ENCODE assay signal across 1 cellular context in the genomic region with DNA sequence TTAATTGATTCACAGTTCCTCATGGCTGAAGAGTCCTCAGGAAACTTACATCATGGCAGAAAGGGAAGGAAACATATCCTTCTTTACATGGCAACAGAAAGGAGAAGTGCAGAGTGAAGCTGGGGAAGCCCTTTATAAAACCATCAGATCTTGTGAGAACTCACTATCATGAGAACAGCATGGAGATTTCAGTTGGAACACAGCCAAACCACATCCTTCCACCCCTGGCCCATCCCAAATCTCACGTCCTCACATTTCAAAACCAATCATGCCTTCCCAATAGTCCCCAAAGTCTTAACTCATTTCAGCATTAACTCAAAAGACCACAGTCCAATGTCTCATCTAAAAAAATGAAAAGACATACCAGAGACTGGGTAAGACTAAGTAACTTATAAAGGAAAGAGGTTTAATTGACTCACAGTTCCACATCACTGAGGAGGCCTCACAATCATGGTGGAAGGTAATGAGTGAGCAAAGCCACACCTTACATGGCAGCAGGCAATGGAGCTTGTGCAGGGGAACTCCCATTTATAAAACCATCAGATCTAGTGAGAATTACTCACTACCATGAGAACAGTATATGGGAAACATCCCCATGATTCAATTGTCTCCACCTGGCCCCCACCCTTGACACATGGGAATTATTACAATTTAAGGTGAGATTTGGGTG.
TF ChIP-seq lines count a peak whose summit lies in the region.

No MANE protein-coding gene starts in this region.

TF ChIP-seq in WTC11, 78 proteins besides CTCF, POLR2A, EP300 and RAD21 (continued from another document):
- no peak for TF ChIP-seq ARID4B (CRISPR knock-in tag; IDR thresholded peaks at IDR 0.05; ENCODE audit: borderline replicate concordance)
- TF ChIP-seq TP53 (CRISPR knock-in tag; IDR thresholded peaks at IDR 0.05): no peak
- TF ChIP-seq, protein P1, sequence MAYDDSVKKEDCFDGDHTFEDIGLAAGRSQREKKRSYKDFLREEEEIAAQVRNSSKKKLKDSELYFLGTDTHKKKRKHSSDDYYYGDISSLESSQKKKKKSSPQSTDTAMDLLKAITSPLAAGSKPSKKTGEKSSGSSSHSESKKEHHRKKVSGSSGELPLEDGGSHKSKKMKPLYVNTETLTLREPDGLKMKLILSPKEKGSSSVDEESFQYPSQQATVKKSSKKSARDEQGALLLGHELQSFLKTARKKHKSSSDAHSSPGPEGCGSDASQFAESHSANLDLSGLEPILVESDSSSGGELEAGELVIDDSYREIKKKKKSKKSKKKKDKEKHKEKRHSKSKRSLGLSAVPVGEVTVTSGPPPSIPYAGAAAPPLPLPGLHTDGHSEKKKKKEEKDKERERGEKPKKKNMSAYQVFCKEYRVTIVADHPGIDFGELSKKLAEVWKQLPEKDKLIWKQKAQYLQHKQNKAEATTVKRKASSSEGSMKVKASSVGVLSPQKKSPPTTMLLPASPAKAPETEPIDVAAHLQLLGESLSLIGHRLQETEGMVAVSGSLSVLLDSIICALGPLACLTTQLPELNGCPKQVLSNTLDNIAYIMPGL (CRISPR knock-in tag; IDR thresholded peaks at IDR 0.05): no peak
- no peak for TF ChIP-seq ESRRA (CRISPR knock-in tag; IDR thresholded peaks at IDR 0.05; ENCODE audit: borderline replicate concordance)
